ENCODE assay signal across 10 cellular contexts in genomic region chr11:6482431-6482830, GRCh38. TPM values are rescaled to one million over a fixed set of nuclear protein-coding genes. Genes with fewer than 3 reads are reported as not detected.
DNase-seq lines count a peak whose midpoint lies in the region; ATAC-seq and TF ChIP-seq lines count a peak whose summit lies in the region.
"Had no signal": no experiment of that assay in that cellular context is flagged by ENCODE, and none has a peak within 500 bp of the region (broad histone marks: within the 10 kb centered on the region; RNA-seq: fewer than 3 reads in every experiment).

No MANE protein-coding gene starts in this region.

- peak overlapping the region; percentile 98 for H3K27ac Mint-ChIP-seq in activated CD4-positive, alpha-beta T cell treated with anti-CD3 and anti-CD28 coated beads, Interleukin-2, amount 10 ng/mL, durations not matched to agents 24 days and 14 days
- H3K27ac Mint-ChIP-seq in activated T-helper 17 cell treated with anti-CD3 and anti-CD28 coated beads, Interleukin-2, amount 50 U/mL, for 72 hours: peak overlapping the region; percentile 97

- no peak for DNase-seq in activated CD4-positive, alpha-beta T cell treated with anti-CD3 and anti-CD28 coated beads, Interleukin-2, amount 10 ng/mL, durations not matched to agents 24 days and 14 days
- no peak for DNase-seq in activated CD4-positive, alpha-beta T cell treated with anti-CD3 and anti-CD28 coated beads, Interleukin-2, amount 50 U/mL, for 4 hours
- no peak for DNase-seq in thyroid gland
- no peak for DNase-seq in dedifferentiated amniotic fluid mesenchymal stem cell (ENCODE audit: extremely low spot score)
- DNase-seq in T-helper 9 cell: no peak
- DNase-seq: activated CD4-positive, alpha-beta T cell treated with anti-CD3 and anti-CD28 coated beads for 4 hours; AML-193 had no signal

- no peak for TF ChIP-seq POLR2A in thyroid gland (IDR thresholded peaks at IDR 0.05)

- intact Hi-C loops in activated CD4-positive, alpha-beta T cell treated with anti-CD3 and anti-CD28 coated beads, Interleukin-2, amount 10 ng/mL, durations not matched to agents 24 days and 14 days (cut with micrococcal nuclease): loop anchor here (5.0 kb wide), 2 partner anchors 65 to 160 kb away; partner anchors contain the start of genes APBB1 and CAVIN3
- intact Hi-C loops in thyroid gland (cut with DNase I): loop anchor here (5.0 kb wide), 1 partner anchor 135 kb away; the partner anchor contains the start of gene TPP1

- peak overlapping the region; percentile 92 for H3K27ac ChIP-seq in stomach smooth muscle (ENCODE audit: low read length)
- H3K27ac ChIP-seq in thyroid gland: peak overlapping the region in 1 of 3 donors; percentile 67

- H3K36me3 ChIP-seq in stomach smooth muscle (ENCODE audit: control insufficient read depth in 2 of 2, insufficient read depth in 2 of 2, low read length in 2 of 2): peaks cover 38 to 52% of the 10 kb centered on the region in 2 donors
- H3K36me3 ChIP-seq in thyroid gland: peaks cover 9 to 17% of the 10 kb centered on the region in 2 donors

- H3K9me3 ChIP-seq in iPS-18c (ENCODE audit: control insufficient read depth, insufficient read depth, low read length) (peaks cover 2% of the 10 kb centered on the region), stomach smooth muscle (ENCODE audit: control insufficient read depth in 2 of 2, low read length in 2 of 2) (no peaks in the 10 kb centered on the region), thyroid gland (no peaks in the 10 kb centered on the region)

- peak overlapping the region; percentile 89 to 98 for H3K9ac ChIP-seq in stomach smooth muscle (ENCODE audit: low read length in 2 of 2)

- H3K36me3 Mint-ChIP-seq in activated CD4-positive, alpha-beta T cell treated with anti-CD3 and anti-CD28 coated beads, Interleukin-2, amount 10 ng/mL, durations not matched to agents 24 days and 14 days (ENCODE audit: low read depth): peaks cover 37% of the 10 kb centered on the region
- peaks cover 59% of the 10 kb centered on the region for H3K36me3 Mint-ChIP-seq in activated T-helper 17 cell treated with anti-CD3 and anti-CD28 coated beads, Interleukin-2, amount 50 U/mL, for 72 hours (ENCODE audit: low read depth)

- no peaks in the 10 kb centered on the region for H3K27me3 Mint-ChIP-seq in activated CD4-positive, alpha-beta T cell treated with anti-CD3 and anti-CD28 coated beads, Interleukin-2, amount 10 ng/mL, durations not matched to agents 24 days and 14 days
- no peaks in the 10 kb centered on the region for H3K27me3 Mint-ChIP-seq in activated T-helper 17 cell treated with anti-CD3 and anti-CD28 coated beads, Interleukin-2, amount 50 U/mL, for 72 hours

- H3K27me3 ChIP-seq in stomach smooth muscle (ENCODE audit: control insufficient read depth in 1 of 2, insufficient read depth in 2 of 2, low read length in 2 of 2): no peaks in the 10 kb centered on the region
- H3K27me3 ChIP-seq in thyroid gland: no peaks in the 10 kb centered on the region

- peak overlapping the region; percentile 94 for H3K4me3 Mint-ChIP-seq in activated CD4-positive, alpha-beta T cell treated with anti-CD3 and anti-CD28 coated beads, Interleukin-2, amount 10 ng/mL, durations not matched to agents 24 days and 14 days
- peak overlapping the region; percentile 92 for H3K4me3 Mint-ChIP-seq in activated T-helper 17 cell treated with anti-CD3 and anti-CD28 coated beads, Interleukin-2, amount 50 U/mL, for 72 hours

- no peaks in the 10 kb centered on the region for H3K9me3 Mint-ChIP-seq in activated CD4-positive, alpha-beta T cell treated with anti-CD3 and anti-CD28 coated beads, Interleukin-2, amount 10 ng/mL, durations not matched to agents 24 days and 14 days
- H3K9me3 Mint-ChIP-seq in activated T-helper 17 cell treated with anti-CD3 and anti-CD28 coated beads, Interleukin-2, amount 50 U/mL, for 72 hours: no peaks in the 10 kb centered on the region

- H3K4me1 ChIP-seq in stomach smooth muscle (ENCODE audit: control insufficient read depth, insufficient read depth, low read length) (peaks cover 29% of the 10 kb centered on the region), thyroid gland (peaks cover 15 to 19% of the 10 kb centered on the region in 2 donors)

- TF ChIP-seq CTCF in thyroid gland (IDR thresholded peaks at IDR 0.05): no peak

- peak overlapping the region; percentile 99 for H3K4me3 ChIP-seq in iPS-18c (ENCODE audit: insufficient read depth, low read depth, low read length)
- peak overlapping the region; percentile 95 to 99 for H3K4me3 ChIP-seq in stomach smooth muscle (ENCODE audit: low read length in 2 of 2)
- H3K4me3 ChIP-seq in thyroid gland (replicated peaks in 1 of 3): peak overlapping the region in 1 of 3 donors; percentile 74

- WGBS in thyroid gland, 2 donors: 86 to 92% methylated on average over 5 of the region's 5 CpGs

- no peak for ATAC-seq in activated T-helper 17 cell treated with anti-CD3 and anti-CD28 coated beads, Interleukin-2, amount 50 U/mL, for 72 hours (replicated peaks)

- H3K4me1 Mint-ChIP-seq in activated CD4-positive, alpha-beta T cell treated with anti-CD3 and anti-CD28 coated beads, Interleukin-2, amount 10 ng/mL, durations not matched to agents 24 days and 14 days: peaks cover 30% of the 10 kb centered on the region
- peaks cover 16% of the 10 kb centered on the region for H3K4me1 Mint-ChIP-seq in activated T-helper 17 cell treated with anti-CD3 and anti-CD28 coated beads, Interleukin-2, amount 50 U/mL, for 72 hours

RNA-seq across cellular contexts. Expression of gene TIMM10B, which starts 1.1 kb away (rescaled TPM):
- total RNA-seq in activated CD4-positive, alpha-beta T cell treated with anti-CD3 and anti-CD28 coated beads, Interleukin-2, amount 10 ng/mL, durations not matched to agents 24 days and 14 days: 41.3 and 47.4 TPM in 2 replicates
- 10 to 100 TPM; 42.7 to 43.7 TPM for total RNA-seq in activated T-helper 17 cell treated with anti-CD3 and anti-CD28 coated beads, Interleukin-2, amount 50 U/mL, for 72 hours
- total RNA-seq in thyroid gland: 10 to 100 TPM; 42.1 to 72.0 (median 56.3) TPM

RNA-seq across cellular contexts. Expression of gene ARFIP2, which starts 1.3 kb away (rescaled TPM):
- 50.8 and 51.2 TPM in 2 replicates for total RNA-seq in activated CD4-positive, alpha-beta T cell treated with anti-CD3 and anti-CD28 coated beads, Interleukin-2, amount 10 ng/mL, durations not matched to agents 24 days and 14 days
- 10 to 100 TPM; 44.0 to 48.8 TPM for total RNA-seq in activated T-helper 17 cell treated with anti-CD3 and anti-CD28 coated beads, Interleukin-2, amount 50 U/mL, for 72 hours
- 100 to 1,000 TPM in 2 of 4 donors, 10 to 100 TPM in 2; 86.7 to 124 (median 96.2) TPM for total RNA-seq in thyroid gland

RNA-seq across cellular contexts. Expression of gene TRIM3, which starts 8.7 kb away (rescaled TPM):
- 3.4 and 4.1 TPM in 2 replicates for total RNA-seq in activated CD4-positive, alpha-beta T cell treated with anti-CD3 and anti-CD28 coated beads, Interleukin-2, amount 10 ng/mL, durations not matched to agents 24 days and 14 days
- 10 to 100 TPM in 1 of 2 donors, 1 to 10 TPM in 1; 7.0 to 10.7 TPM for total RNA-seq in activated T-helper 17 cell treated with anti-CD3 and anti-CD28 coated beads, Interleukin-2, amount 50 U/mL, for 72 hours
- 10 to 100 TPM; 11.0 to 20.8 (median 14.6) TPM for total RNA-seq in thyroid gland

RNA-seq across cellular contexts. Expression of gene DNHD1, which starts 14.6 kb away (rescaled TPM):
- 21.5 and 22.8 TPM in 2 replicates for total RNA-seq in activated CD4-positive, alpha-beta T cell treated with anti-CD3 and anti-CD28 coated beads, Interleukin-2, amount 10 ng/mL, durations not matched to agents 24 days and 14 days
- 10 to 100 TPM; 25.2 to 39.3 TPM for total RNA-seq in activated T-helper 17 cell treated with anti-CD3 and anti-CD28 coated beads, Interleukin-2, amount 50 U/mL, for 72 hours
- total RNA-seq in thyroid gland: 10 to 100 TPM; 10.9 to 21.8 (median 14.9) TPM

RNA-seq across cellular contexts. Expression of gene HPX, which starts 41.6 kb away (rescaled TPM):
- not detected in 2 replicates for total RNA-seq in activated CD4-positive, alpha-beta T cell treated with anti-CD3 and anti-CD28 coated beads, Interleukin-2, amount 10 ng/mL, durations not matched to agents 24 days and 14 days
- 1 to 10 TPM in 1 of 2 donors, under 1 TPM in 1; 0.58 to 1.3 TPM for total RNA-seq in activated T-helper 17 cell treated with anti-CD3 and anti-CD28 coated beads, Interleukin-2, amount 50 U/mL, for 72 hours
- total RNA-seq in thyroid gland: under 1 TPM in 2 of 4 donors, not detected in 2; 0.33 to 0.67 TPM
